30 cellular contexts compared by ENCODE assay signal in the genomic region with DNA sequence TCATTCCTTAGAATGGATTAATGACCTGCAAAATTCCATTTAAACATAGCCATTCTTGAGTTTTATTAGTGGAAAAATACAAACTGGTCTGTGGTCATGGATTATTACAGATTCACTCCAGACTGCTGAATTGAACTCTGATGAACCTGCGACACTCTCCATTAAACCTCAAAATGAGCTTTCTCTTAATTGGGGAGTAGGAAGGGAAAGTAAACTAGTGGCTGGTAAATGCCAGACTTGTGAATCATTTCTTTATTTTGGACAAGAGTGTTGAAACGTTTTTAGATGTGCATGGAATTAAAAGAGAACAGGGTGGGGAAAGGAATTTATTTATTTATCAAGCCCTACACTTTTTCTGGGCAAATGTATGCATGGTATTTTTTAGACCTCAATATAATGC.
DNase-seq lines count a peak whose midpoint lies in the region; ATAC-seq, FAIRE-seq and TF ChIP-seq lines count a peak whose summit lies in the region.
"Had no signal": no experiment of that assay in that cellular context is flagged by ENCODE, and none has a peak within 500 bp of the region (broad histone marks: within the 10 kb centered on the region; RNA-seq: fewer than 3 reads in every experiment).

No MANE protein-coding gene starts in this region.

- no peak overlapping the region for H3K27ac Mint-ChIP-seq in astrocyte (ENCODE audit: unreplicated experiment)
- H3K27ac Mint-ChIP-seq: activated CD8-positive, alpha-beta memory T cell treated with anti-CD3 and anti-CD28 coated beads, Interleukin-2, amount 10 ng/mL, durations not matched to agents 7 days and 5 days; activated T-cell treated with anti-CD3 and anti-CD28 coated beads, Interleukin-2, amount 50 U/mL, for 72 hours; memory B cell; stimulated activated effector memory CD8-positive, alpha-beta T cell treated with anti-CD3 and anti-CD28 coated beads, Interleukin-12 subunit alpha, Interleukin-12 subunit beta, amount 100 ng/mL, for 72 hours; T-helper 2 cell treated with Interferon-gamma antibody and Interleukin-4, amounts not matched to agents 5 μg/mL and 100 μg/mL, for 36 hours had no signal

- H2AFZ ChIP-seq in astrocyte (ENCODE audit: low read depth, low read length) = no peak overlapping the region

- H3K27me3 ChIP-seq in astrocyte (ENCODE audit: insufficient read depth, low read length) (no peaks in the 10 kb centered on the region), left lung (no peaks in the 10 kb centered on the region)
- H3K27me3 ChIP-seq: upper lobe of right lung had no signal

- H3K79me2 ChIP-seq in astrocyte (ENCODE audit: insufficient read depth, low read length) = no peaks in the 10 kb centered on the region

- POLR2A ChIA-PET in HEK293 (lab: Yijun Ruan, JAX) = no interaction called here

- peak overlapping the region; percentile 43 for H3K4me2 ChIP-seq in astrocyte (ENCODE audit: low read length)

- TF ChIP-seq CTCF in AG10803 (conservative IDR thresholded peaks at IDR 0.05; ENCODE audit: low read length) = no peak
- TF ChIP-seq CTCF in HEK293 (tag by site-specific recombination; IDR thresholded peaks at IDR 0.05) = no peak
- TF ChIP-seq CTCF in astrocyte (IDR thresholded peaks at IDR 0.05; ENCODE audit: insufficient read depth, low read depth, low read length) = no peak
- TF ChIP-seq CTCF in left lung (IDR thresholded peaks at IDR 0.05) = no peak

- H3K27me3 Mint-ChIP-seq in astrocyte (ENCODE audit: low read depth, unreplicated experiment) = no peaks in the 10 kb centered on the region
- H3K27me3 Mint-ChIP-seq: activated naive CD4-positive, alpha-beta T cell treated with anti-CD3 and anti-CD28 coated beads, Interleukin-2, amount 10 ng/mL, durations not matched to agents 7 days and 5 days had no signal

- intact Hi-C loops in left lung (cut with DNase I) = no loop called here

- H3K9me3 ChIP-seq in HEK293 (ENCODE audit: control insufficient read depth, insufficient read depth, low read depth, low read length) (no peaks in the 10 kb centered on the region), astrocyte (ENCODE audit: insufficient read depth, low read depth, low read length) (no peaks in the 10 kb centered on the region), left lung (no peaks in the 10 kb centered on the region)
- H3K9me3 ChIP-seq: upper lobe of right lung had no signal

- no peaks in the 10 kb centered on the region for H4K20me1 ChIP-seq in astrocyte (ENCODE audit: insufficient read depth, low read length)

- no peaks in the 10 kb centered on the region for H3K9me3 Mint-ChIP-seq in astrocyte (ENCODE audit: unreplicated experiment)
- H3K9me3 Mint-ChIP-seq: activated naive CD4-positive, alpha-beta T cell treated with anti-CD3 and anti-CD28 coated beads, Interleukin-2, amount 10 ng/mL, durations not matched to agents 7 days and 5 days; activated T-cell treated with anti-CD3 and anti-CD28 coated beads, Interleukin-2, amount 50 U/mL, for 72 hours; memory B cell; stimulated activated effector memory CD8-positive, alpha-beta T cell treated with anti-CD3 and anti-CD28 coated beads, Interleukin-12 subunit alpha, Interleukin-12 subunit beta, amount 100 ng/mL, for 72 hours; T-helper 2 cell treated with Interferon-gamma antibody and Interleukin-4, amounts not matched to agents 5 μg/mL and 100 μg/mL, for 36 hours had no signal

- H3K36me3 Mint-ChIP-seq in astrocyte (ENCODE audit: low read depth, unreplicated experiment) = no peaks in the 10 kb centered on the region
- H3K36me3 Mint-ChIP-seq: activated CD8-positive, alpha-beta memory T cell treated with anti-CD3 and anti-CD28 coated beads, Interleukin-2, amount 10 ng/mL, durations not matched to agents 7 days and 5 days; activated naive CD4-positive, alpha-beta T cell treated with anti-CD3 and anti-CD28 coated beads, Interleukin-2, amount 10 ng/mL, durations not matched to agents 7 days and 5 days; memory B cell; stimulated activated effector memory CD8-positive, alpha-beta T cell treated with anti-CD3 and anti-CD28 coated beads, Interleukin-12 subunit alpha, Interleukin-12 subunit beta, amount 100 ng/mL, for 72 hours had no signal

- H3K9ac ChIP-seq in astrocyte (ENCODE audit: low read length) = no peak overlapping the region

- ATAC-seq in left lung = peak; percentile 74
- ATAC-seq in HG02938 (IDR thresholded peaks at IDR 0.05; ENCODE audit: unreplicated experiment) = no peak
- ATAC-seq in HG03280 (IDR thresholded peaks at IDR 0.05; ENCODE audit: unreplicated experiment) = no peak
- ATAC-seq: activated CD8-positive, alpha-beta memory T cell treated with anti-CD3 and anti-CD28 coated beads, Interleukin-2, amount 10 ng/mL, durations not matched to agents 7 days and 5 days; activated T-cell treated with anti-CD3 and anti-CD28 coated beads, Interleukin-2, amount 50 U/mL, for 72 hours; HepG2; stimulated activated effector memory CD8-positive, alpha-beta T cell treated with anti-CD3 and anti-CD28 coated beads, Interleukin-12 subunit alpha, Interleukin-12 subunit beta, amount 100 ng/mL, for 72 hours; upper lobe of right lung had no signal

- H3K27ac ChIP-seq in HEK293 (ENCODE audit: extremely low read depth, low read depth, low read length) = no peak overlapping the region
- H3K27ac ChIP-seq in astrocyte (ENCODE audit: low read depth, low read length) = no peak overlapping the region
- H3K27ac ChIP-seq in left lung = no peak overlapping the region
- H3K27ac ChIP-seq: C4-2B, dorsolateral prefrontal cortex, HL-60, upper lobe of right lung, VCaP had no signal

- DNase-seq in AG10803 (ENCODE audit: low read depth) (peak; percentile 3), astrocyte (ENCODE audit: low read depth) (peak; percentile 79), left lung (no peak), HCEC 1CT (no peak), NCI-H510A treated with DMSO at 0.1 percent for 48 hours (lab: John Stamatoyannopoulos, UW) (no peak)
- DNase-seq: ACHN; activated CD4-positive, alpha-beta T cell treated with anti-CD3 and anti-CD28 coated beads, Interleukin-2, amount 50 U/mL, for 1 hour; activated CD8-positive, alpha-beta memory T cell treated with anti-CD3 and anti-CD28 coated beads, Interleukin-2, amount 10 ng/mL, durations not matched to agents 7 days and 5 days; activated naive CD4-positive, alpha-beta T cell treated with anti-CD3 and anti-CD28 coated beads, Interleukin-2, amount 10 ng/mL, durations not matched to agents 7 days and 5 days; activated T-cell treated with anti-CD3 and anti-CD28 coated beads, Interleukin-2, amount 50 U/mL, for 72 hours; dorsolateral prefrontal cortex; glutamatergic neuron; GOT3; Kasumi-1; NCI-H1092; NCI-H187 treated with DMSO at 0.1 percent for 48 hours; NCI-H748 treated with DMSO at 0.1 percent for 48 hours; small intestine; substantia nigra; upper lobe of right lung had no signal

- FAIRE-seq in astrocyte (lab: Jason Lieb, UNC) = no peak
- FAIRE-seq: HepG2, small intestine had no signal

- H3K4me3 ChIP-seq in AG10803 (ENCODE audit: low read length) = no peak overlapping the region
- no peak overlapping the region for H3K4me3 ChIP-seq in HEK293 (ENCODE audit: low read depth, low read length)
- H3K4me3 ChIP-seq in astrocyte (ENCODE audit: insufficient read depth, low read depth, low read length) = no peak overlapping the region
- H3K4me3 ChIP-seq in left lung = no peak overlapping the region
- H3K4me3 ChIP-seq: dorsolateral prefrontal cortex, upper lobe of right lung had no signal

- CTCF ChIA-PET in HEK293 (lab: Yijun Ruan, JAX) = no interaction called here

- no peaks in the 10 kb centered on the region for H3K36me3 ChIP-seq in HEK293 (ENCODE audit: control insufficient read depth in 2 of 2, insufficient read depth in 1 of 2, low read length in 2 of 2)
- no peaks in the 10 kb centered on the region for H3K36me3 ChIP-seq in astrocyte (ENCODE audit: insufficient read depth, low read length)
- H3K36me3 ChIP-seq in left lung = no peaks in the 10 kb centered on the region
- H3K36me3 ChIP-seq: upper lobe of right lung had no signal

- peaks cover 4% of the 10 kb centered on the region for H3K4me1 Mint-ChIP-seq in astrocyte (ENCODE audit: low read depth, unreplicated experiment)
- H3K4me1 Mint-ChIP-seq: activated CD8-positive, alpha-beta memory T cell treated with anti-CD3 and anti-CD28 coated beads, Interleukin-2, amount 10 ng/mL, durations not matched to agents 7 days and 5 days; activated naive CD4-positive, alpha-beta T cell treated with anti-CD3 and anti-CD28 coated beads, Interleukin-2, amount 10 ng/mL, durations not matched to agents 7 days and 5 days; memory B cell; stimulated activated effector memory CD8-positive, alpha-beta T cell treated with anti-CD3 and anti-CD28 coated beads, Interleukin-12 subunit alpha, Interleukin-12 subunit beta, amount 100 ng/mL, for 72 hours had no signal

- H3K4me1 ChIP-seq in HEK293 (ENCODE audit: control insufficient read depth, insufficient read depth, low read length) = no peaks in the 10 kb centered on the region
- H3K4me1 ChIP-seq in astrocyte (ENCODE audit: insufficient read depth, low read length) = peaks cover 5% of the 10 kb centered on the region
- no peaks in the 10 kb centered on the region for H3K4me1 ChIP-seq in left lung
- H3K4me1 ChIP-seq: upper lobe of right lung had no signal

- H3K4me3 Mint-ChIP-seq in astrocyte (ENCODE audit: unreplicated experiment) = no peak overlapping the region
- H3K4me3 Mint-ChIP-seq: activated CD8-positive, alpha-beta memory T cell treated with anti-CD3 and anti-CD28 coated beads, Interleukin-2, amount 10 ng/mL, durations not matched to agents 7 days and 5 days; activated naive CD4-positive, alpha-beta T cell treated with anti-CD3 and anti-CD28 coated beads, Interleukin-2, amount 10 ng/mL, durations not matched to agents 7 days and 5 days; activated T-cell treated with anti-CD3 and anti-CD28 coated beads, Interleukin-2, amount 50 U/mL, for 72 hours; memory B cell; stimulated activated effector memory CD8-positive, alpha-beta T cell treated with anti-CD3 and anti-CD28 coated beads, Interleukin-12 subunit alpha, Interleukin-12 subunit beta, amount 100 ng/mL, for 72 hours; T-helper 2 cell treated with Interferon-gamma antibody and Interleukin-4, amounts not matched to agents 5 μg/mL and 100 μg/mL, for 36 hours had no signal

TF ChIP-seq in HEK293, 187 proteins besides CTCF, POLR2A, EP300 and RAD21:
- TF ChIP-seq PRDM1 (tag by site-specific recombination; IDR thresholded peaks at IDR 0.05) (peak; percentile 31; the same call in 1 of the 2 replicates), REPIN1 (tag by site-specific recombination; IDR thresholded peaks at IDR 0.05; ENCODE audit: low read depth) (no peak)

Comparison
In these comparisons a context has a peak if more than half of its experiments do, and no peak if none do; other contexts are left out.
1. DNase-seq: peak in AG10803 (single experiment) and astrocyte (single experiment); none in left lung (0 of 2), HCEC 1CT (single experiment) and NCI-H510A treated with DMSO at 0.1 percent for 48 hours (single experiment).